ENCODE assay signal across 1 cellular context in genomic region chr1:152141971-152142584, GRCh38.
TF ChIP-seq lines count a peak whose summit lies in the region.

No MANE protein-coding gene starts in this region.

TF ChIP-seq in HepG2, 621 proteins besides CTCF, POLR2A, EP300 and RAD21 (continued from another document):
- TF ChIP-seq ZBTB2 (CRISPR knock-in tag; IDR thresholded peaks at IDR 0.05; ENCODE audit: low read depth) (no peak), SAFB2 (CRISPR knock-in tag; IDR thresholded peaks at IDR 0.05; ENCODE audit: borderline replicate concordance, low read depth) (no peak), AHR (CRISPR knock-in tag; IDR thresholded peaks at IDR 0.05) (no peak), AHDC1 (CRISPR knock-in tag; IDR thresholded peaks at IDR 0.05; ENCODE audit: borderline replicate concordance) (no peak), XBP1 (CRISPR knock-in tag; IDR thresholded peaks at IDR 0.05) (no peak), SMC3 (IDR thresholded peaks at IDR 0.05; ENCODE audit: low read length) (peak; percentile 50), ZNF589 (CRISPR knock-in tag; conservative IDR thresholded peaks at IDR 0.05) (no peak), ERF (CRISPR knock-in tag; IDR thresholded peaks at IDR 0.05) (no peak), HCFC1 (IDR thresholded peaks at IDR 0.05; ENCODE audit: low read depth, low read length) (no peak), KDM6A (CRISPR knock-in tag; IDR thresholded peaks at IDR 0.05; ENCODE audit: low read depth) (no peak), ZBTB4 (CRISPR knock-in tag; IDR thresholded peaks at IDR 0.05; ENCODE audit: borderline replicate concordance) (no peak), STAG1 (CRISPR knock-in tag; IDR thresholded peaks at IDR 0.05) (peak; percentile 74), RELA (CRISPR knock-in tag; IDR thresholded peaks at IDR 0.05) (no peak), ATF6 (CRISPR knock-in tag; conservative IDR thresholded peaks at IDR 0.05) (no peak), ZNF263 (CRISPR knock-in tag; IDR thresholded peaks at IDR 0.05) (no peak), DRAP1 (CRISPR knock-in tag; IDR thresholded peaks at IDR 0.05) (no peak)
